In genomic region chr6:19836799-19837510, GRCh38 we compare ENCODE assay signal across 8 cellular contexts. TPM values are rescaled to one million over a fixed set of nuclear protein-coding genes. Genes with fewer than 3 reads are reported as not detected.
A peak's percentile ranks its signal among the peaks of the same experiment; 100 is the strongest.
DNase-seq lines count a peak whose midpoint lies in the region; ATAC-seq and TF ChIP-seq lines count a peak whose summit lies in the region.

ID4 (plus strand) TSS chr6:19837370; CDS start chr6:19837755, 385 bp downstream.

- peaks cover 0 to 16% (median 3%) of the 10 kb centered on the region in 3 donors for H3K27me3 ChIP-seq in psoas muscle (ENCODE audit: insufficient read depth in 3 of 3, low read length in 2 of 3)

- TF ChIP-seq CTCF in astrocyte of the spinal cord (IDR thresholded peaks at IDR 0.05; ENCODE audit: low read depth, low read length) (no peak), psoas muscle (IDR thresholded peaks at IDR 0.05) (no peak)

- intact Hi-C loops in psoas muscle (cut with DNase I), result loop anchor here in 1 of 2 donors (5.0 kb wide), 1 partner anchor 35 kb away; no protein-coding TSS in a partner anchor

- H3K4me1 ChIP-seq in psoas muscle, result peaks cover 5% of the 10 kb centered on the region

- ATAC-seq in psoas muscle (peak; percentile 93 to 96 (median 94)), HG02759 (IDR thresholded peaks at IDR 0.05; ENCODE audit: unreplicated experiment) (no peak), GM19397 (IDR thresholded peaks at IDR 0.05; ENCODE audit: unreplicated experiment) (no peak)

- H3K9me3 ChIP-seq in psoas muscle, result no peaks in the 10 kb centered on the region

- DNase-seq in COLO829 (ENCODE audit: low spot score) (peak; percentile 83), NCI-H1105 treated with DMSO at 0.1 percent for 48 hours (lab: John Stamatoyannopoulos, UW) (peak; percentile 90), astrocyte of the spinal cord (ENCODE audit: low read depth, low spot score) (peak; percentile 96), hippocampal formation (lab: John Stamatoyannopoulos, UW) (peak; percentile 83 to 89), psoas muscle (peak; percentile 93 to 94), HCEC 1CT (no peak)

- peak within 1 kb of the TSS; percentile 65 for H3K27ac ChIP-seq in psoas muscle

- H3K36me3 ChIP-seq in psoas muscle (ENCODE audit: insufficient read depth in 1 of 2, low read depth in 1 of 2), result no peaks in the 10 kb centered on the region

- 1 to 2% (median 2%) methylated on average over 60 to 71 of the region's 71 CpGs for WGBS in psoas muscle, 3 donors

- in situ Hi-C loops in astrocyte of the spinal cord (cut with HindIII; ENCODE audit: low sequenced_read_pairs), result no loop called here

- H3K4me3 ChIP-seq in astrocyte of the spinal cord (ENCODE audit: low read depth, low read length), result peak within 1 kb of the TSS; percentile 64
- H3K4me3 ChIP-seq in psoas muscle, result peak within 1 kb of the TSS; percentile 80

RNA-seq across cellular contexts. Expression of gene ID4, which starts in this region (rescaled TPM):
- 1 to 10 TPM in 3 of 4 donors, under 1 TPM in 1; 0.61 to 2.6 (median 1.7) TPM for total RNA-seq in psoas muscle
- polyA plus RNA-seq in psoas muscle, result 1 to 10 TPM in 1 of 3 donors, under 1 TPM in 2; 0.67 to 3.1 (median 0.79) TPM

Comparison
In these comparisons a context has a peak if more than half of its experiments do, and no peak if none do; other contexts are left out.
1. ATAC-seq: peak in psoas muscle (4 of 4); none in HG02759 (single experiment) and GM19397 (single experiment).